1 cellular context compared by ENCODE assay signal in the genomic region with DNA sequence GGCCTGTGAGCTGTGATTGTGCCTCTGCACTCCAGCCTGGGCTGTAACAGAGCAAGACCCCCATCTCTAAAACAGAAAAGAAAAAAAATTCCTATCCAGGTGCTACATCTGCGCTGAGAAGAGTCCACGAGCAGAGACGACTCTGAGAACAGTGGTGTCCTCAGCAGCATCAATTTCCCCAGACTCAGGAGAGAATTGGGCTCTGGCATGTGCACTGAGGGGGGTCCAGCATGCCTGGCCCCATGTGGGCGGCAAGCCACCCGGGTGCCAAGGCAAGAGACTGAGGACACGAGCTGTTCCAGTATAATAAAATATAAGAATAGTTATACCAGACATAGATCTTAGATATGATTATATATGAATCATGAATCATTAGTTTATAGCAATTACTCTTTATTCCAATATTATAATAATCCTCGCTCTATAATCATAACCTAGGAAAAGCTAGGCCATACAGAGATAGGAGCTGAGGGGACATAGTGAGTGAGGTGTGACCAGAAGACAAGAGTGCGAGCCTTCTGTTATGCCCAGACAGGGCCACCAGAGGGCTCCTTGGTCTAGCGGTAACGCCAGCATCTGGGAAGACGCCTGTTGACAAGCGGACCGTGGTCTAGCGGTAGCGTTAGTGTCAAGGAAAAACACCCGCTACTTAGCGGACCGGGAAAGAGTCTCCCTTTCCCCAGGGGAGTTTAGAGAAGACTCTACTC.
TF ChIP-seq lines count a peak whose summit lies in the region.

No MANE protein-coding gene starts in this region.

TF ChIP-seq in K562, 482 proteins besides CTCF, POLR2A, EP300 and RAD21:
- TF ChIP-seq, protein P1, sequence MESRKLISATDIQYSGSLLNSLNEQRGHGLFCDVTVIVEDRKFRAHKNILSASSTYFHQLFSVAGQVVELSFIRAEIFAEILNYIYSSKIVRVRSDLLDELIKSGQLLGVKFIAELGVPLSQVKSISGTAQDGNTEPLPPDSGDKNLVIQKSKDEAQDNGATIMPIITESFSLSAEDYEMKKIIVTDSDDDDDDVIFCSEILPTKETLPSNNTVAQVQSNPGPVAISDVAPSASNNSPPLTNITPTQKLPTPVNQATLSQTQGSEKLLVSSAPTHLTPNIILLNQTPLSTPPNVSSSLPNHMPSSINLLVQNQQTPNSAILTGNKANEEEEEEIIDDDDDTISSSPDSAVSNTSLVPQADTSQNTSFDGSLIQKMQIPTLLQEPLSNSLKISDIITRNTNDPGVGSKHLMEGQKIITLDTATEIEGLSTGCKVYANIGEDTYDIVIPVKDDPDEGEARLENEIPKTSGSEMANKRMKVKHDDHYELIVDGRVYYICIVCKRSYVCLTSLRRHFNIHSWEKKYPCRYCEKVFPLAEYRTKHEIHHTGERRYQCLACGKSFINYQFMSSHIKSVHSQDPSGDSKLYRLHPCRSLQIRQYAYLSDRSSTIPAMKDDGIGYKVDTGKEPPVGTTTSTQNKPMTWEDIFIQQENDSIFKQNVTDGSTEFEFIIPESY (CRISPR knock-in tag; IDR thresholded peaks at IDR 0.05): peak; percentile 73
- TF ChIP-seq SMC3 (conservative IDR thresholded peaks at IDR 0.05; ENCODE audit: insufficient read depth, low read depth, low read length) (peak; percentile 34), CXXC5 (CRISPR knock-in tag; IDR thresholded peaks at IDR 0.05) (peak; percentile 46; the same call in 1 of the 2 replicates), FOXK2 (conservative IDR thresholded peaks at IDR 0.05 in 1 of 2, IDR thresholded peaks at IDR 0.05 in 1 of 2; ENCODE audit: low read depth in 2 of 2) (peak; percentile 64 to 72; a peak in 3 of 4 replicates)
- TF ChIP-seq, protein P2, sequence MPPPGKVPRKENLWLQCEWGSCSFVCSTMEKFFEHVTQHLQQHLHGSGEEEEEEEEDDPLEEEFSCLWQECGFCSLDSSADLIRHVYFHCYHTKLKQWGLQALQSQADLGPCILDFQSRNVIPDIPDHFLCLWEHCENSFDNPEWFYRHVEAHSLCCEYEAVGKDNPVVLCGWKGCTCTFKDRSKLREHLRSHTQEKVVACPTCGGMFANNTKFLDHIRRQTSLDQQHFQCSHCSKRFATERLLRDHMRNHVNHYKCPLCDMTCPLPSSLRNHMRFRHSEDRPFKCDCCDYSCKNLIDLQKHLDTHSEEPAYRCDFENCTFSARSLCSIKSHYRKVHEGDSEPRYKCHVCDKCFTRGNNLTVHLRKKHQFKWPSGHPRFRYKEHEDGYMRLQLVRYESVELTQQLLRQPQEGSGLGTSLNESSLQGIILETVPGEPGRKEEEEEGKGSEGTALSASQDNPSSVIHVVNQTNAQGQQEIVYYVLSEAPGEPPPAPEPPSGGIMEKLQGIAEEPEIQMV (tag; conservative IDR thresholded peaks at IDR 0.05; ENCODE audit: low read depth): peak; percentile 79
- TF ChIP-seq, protein P3, sequence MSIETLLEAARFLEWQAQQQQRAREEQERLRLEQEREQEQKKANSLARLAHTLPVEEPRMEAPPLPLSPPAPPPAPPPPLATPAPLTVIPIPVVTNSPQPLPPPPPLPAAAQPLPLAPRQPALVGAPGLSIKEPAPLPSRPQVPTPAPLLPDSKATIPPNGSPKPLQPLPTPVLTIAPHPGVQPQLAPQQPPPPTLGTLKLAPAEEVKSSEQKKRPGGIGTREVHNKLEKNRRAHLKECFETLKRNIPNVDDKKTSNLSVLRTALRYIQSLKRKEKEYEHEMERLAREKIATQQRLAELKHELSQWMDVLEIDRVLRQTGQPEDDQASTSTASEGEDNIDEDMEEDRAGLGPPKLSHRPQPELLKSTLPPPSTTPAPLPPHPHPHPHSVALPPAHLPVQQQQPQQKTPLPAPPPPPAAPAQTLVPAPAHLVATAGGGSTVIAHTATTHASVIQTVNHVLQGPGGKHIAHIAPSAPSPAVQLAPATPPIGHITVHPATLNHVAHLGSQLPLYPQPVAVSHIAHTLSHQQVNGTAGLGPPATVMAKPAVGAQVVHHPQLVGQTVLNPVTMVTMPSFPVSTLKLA (conservative IDR thresholded peaks at IDR 0.05): peak; percentile 18 to 43; a peak in 1 of 4 replicates
